ENCODE assay signal across 11 cellular contexts in genomic region chr6:36139431-36139830, GRCh38. TPM values are rescaled to one million over a fixed set of nuclear protein-coding genes. Genes with fewer than 3 reads are reported as not detected.
DNase-seq lines count a peak whose midpoint lies in the region; TF ChIP-seq lines count a peak whose summit lies in the region.
"Had no signal": no experiment of that assay in that cellular context is flagged by ENCODE, and none has a peak within 500 bp of the region (broad histone marks: within the 10 kb centered on the region; RNA-seq: fewer than 3 reads in every experiment).

No MANE protein-coding gene starts in this region.

- no peaks in the 10 kb centered on the region for H3K27me3 ChIP-seq in trophoblast cell (ENCODE audit: insufficient read depth, low read length)

- H3K14ac ChIP-seq in trophoblast cell (ENCODE audit: low read length): no peak overlapping the region

- H2AK5ac ChIP-seq in trophoblast cell (ENCODE audit: low read length): no peak overlapping the region

- peaks cover 0 to 5% of the 10 kb centered on the region in 2 experiments for H3K36me3 ChIP-seq in trophoblast cell (ENCODE audit: control insufficient read depth in 1 of 2, insufficient read depth in 2 of 2, low read length in 2 of 2)

- H3K79me2 ChIP-seq in trophoblast cell (ENCODE audit: control insufficient read depth, insufficient read depth, low read length, poor library complexity): no peaks in the 10 kb centered on the region

- DNase-seq in NCI-H1092 treated with DMSO at 0.1 percent for 48 hours (lab: John Stamatoyannopoulos, UW) (peak; percentile 5), NCI-H1092 (lab: John Stamatoyannopoulos, UW) (no peak), NCI-H2171 treated with DMSO at 0.1 percent for 48 hours (lab: John Stamatoyannopoulos, UW) (peak; percentile 79), cardiac fibroblast (ENCODE audit: low read depth in 2 of 2) (peak; percentile 17 to 51), trophoblast cell (peak; percentile 20 to 51), NCI-H1048 (lab: John Stamatoyannopoulos, UW) (no peak), glomerular visceral epithelial cell (ENCODE audit: extremely low spot score) (no peak), SKM-1 (lab: John Stamatoyannopoulos, UW; ENCODE audit: unreplicated experiment) (no peak)
- DNase-seq: activated naive CD4-positive, alpha-beta T cell; NK-92 treated with Interleukin-12 subunit alpha and Interleukin-12 subunit beta, amount 100 ng/mL, for 24 hours had no signal

- H3K18ac ChIP-seq in trophoblast cell (ENCODE audit: low read length): no peak overlapping the region

- WGBS in trophoblast cell (ENCODE audit: extremely low coverage, insufficient coverage, insufficient read length): no CpG with 5 or more reads among the region's 7 CpGs

- no peak overlapping the region for H3K4me2 ChIP-seq in trophoblast cell (ENCODE audit: low read length)
- H3K4me2 ChIP-seq: A549 had no signal

- no peak overlapping the region for H3K4ac ChIP-seq in trophoblast cell (ENCODE audit: low read depth, low read length)

- H4K12ac ChIP-seq in trophoblast cell (ENCODE audit: low read depth, low read length): no peak overlapping the region

- no peak overlapping the region for H3K9ac ChIP-seq in trophoblast cell (ENCODE audit: low read length)

- TF ChIP-seq CTCF in cardiac fibroblast (IDR thresholded peaks at IDR 0.05; ENCODE audit: low read depth, low read length): peak; percentile 21

- no peak overlapping the region for H3K27ac ChIP-seq in trophoblast cell (ENCODE audit: low read depth, low read length)
- H3K27ac ChIP-seq: A549 had no signal

- no peak overlapping the region for H2BK120ac ChIP-seq in trophoblast cell (ENCODE audit: insufficient read depth, low read length, poor library complexity)

- peaks cover 5% of the 10 kb centered on the region for H3K9me3 ChIP-seq in trophoblast cell (ENCODE audit: insufficient read depth, low read depth, low read length)
- H3K9me3 ChIP-seq: A549 had no signal

- H2AFZ ChIP-seq in trophoblast cell (ENCODE audit: insufficient read depth, low read length, poor library complexity): no peak overlapping the region

- no peak overlapping the region for H2BK5ac ChIP-seq in trophoblast cell (ENCODE audit: low read depth, low read length, poor library complexity)

- H3K23ac ChIP-seq in trophoblast cell (ENCODE audit: low read length): no peak overlapping the region

- no peak overlapping the region for H4K91ac ChIP-seq in trophoblast cell (ENCODE audit: low read depth, low read length)

- H3K79me1 ChIP-seq in trophoblast cell (ENCODE audit: low read length): no peaks in the 10 kb centered on the region

- H4K8ac ChIP-seq in trophoblast cell (ENCODE audit: low read depth, low read length): no peak overlapping the region

- H2BK12ac ChIP-seq in trophoblast cell (ENCODE audit: low read length): no peak overlapping the region

- H3K4me3 ChIP-seq in cardiac fibroblast (replicated peaks in 1 of 2; ENCODE audit: low read depth in 2 of 2, low read length in 2 of 2) (no peak overlapping the region), trophoblast cell (ENCODE audit: low read depth, low read length) (no peak overlapping the region)
- H3K4me3 ChIP-seq: A549 had no signal

- H3K4me1 ChIP-seq in trophoblast cell (ENCODE audit: control insufficient read depth in 1 of 2, insufficient read depth in 2 of 2, low read length in 2 of 2): no peaks in the 10 kb centered on the region
- H3K4me1 ChIP-seq: A549 had no signal

RNA-seq across cellular contexts. Expression of gene MAPK13, which starts 9.1 kb away (rescaled TPM):
- polyA plus RNA-seq in trophoblast cell (2013): 5.5 and 6.1 TPM in 2 replicates

RNA-seq across cellular contexts. Expression of gene BRPF3, which starts 57.1 kb away (rescaled TPM):
- polyA plus RNA-seq in trophoblast cell (2013): 28.1 and 28.4 TPM in 2 replicates

Comparison
In these comparisons a context has a peak if more than half of its experiments do, and no peak if none do; other contexts are left out.
1. DNase-seq: peak in NCI-H1092 treated with DMSO at 0.1 percent for 48 hours (single experiment), NCI-H2171 treated with DMSO at 0.1 percent for 48 hours (single experiment), cardiac fibroblast (2 of 2) and trophoblast cell (2 of 2); none in NCI-H1092 (single experiment), NCI-H1048 (single experiment), glomerular visceral epithelial cell (single experiment) and SKM-1 (single experiment).